ENCODE assay signal across 9 cellular contexts in genomic region chr5:39599721-39600431, GRCh38.
DNase-seq lines count a peak whose midpoint lies in the region; ATAC-seq and TF ChIP-seq lines count a peak whose summit lies in the region.
"Had no signal": no experiment of that assay in that cellular context is flagged by ENCODE, and none has a peak within 500 bp of the region (broad histone marks: within the 10 kb centered on the region; RNA-seq: fewer than 3 reads in every experiment).

No MANE protein-coding gene starts in this region.

- no peaks in the 10 kb centered on the region for H3K79me2 ChIP-seq in Loucy (ENCODE audit: insufficient read depth, low read length)
- H3K79me2 ChIP-seq in mammary epithelial cell (ENCODE audit: insufficient read depth, low read length): no peaks in the 10 kb centered on the region
- no peaks in the 10 kb centered on the region for H3K79me2 ChIP-seq in neural progenitor cell (ENCODE audit: low read depth)

- TF ChIP-seq CTCF in Loucy (conservative IDR thresholded peaks at IDR 0.05; ENCODE audit: low read length): peak; percentile 73
- peak; percentile 67 to 72 for TF ChIP-seq CTCF in mammary epithelial cell (conservative IDR thresholded peaks at IDR 0.05 in 1 of 2, IDR thresholded peaks at IDR 0.05 in 1 of 2; ENCODE audit: extremely low read depth in 1 of 2, insufficient read depth in 1 of 2, low read depth in 1 of 2, low read length in 2 of 2)
- peak; percentile 60 for TF ChIP-seq CTCF in neural progenitor cell (IDR thresholded peaks at IDR 0.05)
- no peak for TF ChIP-seq CTCF in coronary artery (IDR thresholded peaks at IDR 0.05)

- H3K9me3 ChIP-seq in Loucy (ENCODE audit: insufficient read depth, low read depth, low read length) (no peaks in the 10 kb centered on the region), mammary epithelial cell (replicated peaks; ENCODE audit: insufficient read depth, low read length) (no peaks in the 10 kb centered on the region), neural progenitor cell (ENCODE audit: low read depth) (no peaks in the 10 kb centered on the region)

- H3K36me3 Mint-ChIP-seq in neural progenitor cell: no peaks in the 10 kb centered on the region

- no peaks in the 10 kb centered on the region for H3K36me3 ChIP-seq in Loucy (ENCODE audit: insufficient read depth, low read length)
- no peaks in the 10 kb centered on the region for H3K36me3 ChIP-seq in mammary epithelial cell (ENCODE audit: insufficient read depth, low read length)
- no peaks in the 10 kb centered on the region for H3K36me3 ChIP-seq in neural progenitor cell

- H3K4me1 ChIP-seq in Loucy (ENCODE audit: insufficient read depth, low read length, poor library complexity, severe bottlenecking) (no peaks in the 10 kb centered on the region), mammary epithelial cell (ENCODE audit: insufficient read depth, low read length) (no peaks in the 10 kb centered on the region), neural progenitor cell (no peaks in the 10 kb centered on the region)

- H3K9ac ChIP-seq in Loucy (ENCODE audit: low read depth, low read length, poor library complexity, severe bottlenecking): no peak overlapping the region
- no peak overlapping the region for H3K9ac ChIP-seq in mammary epithelial cell (ENCODE audit: insufficient read depth, low read length)
- H3K9ac ChIP-seq in neural progenitor cell: no peak overlapping the region

- H3K9me2 ChIP-seq in Loucy (replicated peaks; ENCODE audit: low read depth, low read length): no peaks in the 10 kb centered on the region

- intact Hi-C loops in mammary epithelial cell (cut with micrococcal nuclease): loop anchor here (1.0 to 10.0 kb wide), 2 partner anchors 92 to 1135 kb away; no protein-coding TSS in a partner anchor

- no peak overlapping the region for H3K27ac Mint-ChIP-seq in neural progenitor cell
- H3K27ac Mint-ChIP-seq: dendritic cell treated with granulocyte-macrophage colony-stimulating factor and Interleukin-4, amounts not matched to agents 40 ng/mL and 50 ng/mL, for 4 days had no signal

- dilution Hi-C loops in mammary epithelial cell (cut with HindIII; ENCODE audit: low sequenced_read_pairs): no loop called here

- H3K4me3 Mint-ChIP-seq in neural progenitor cell: no peak overlapping the region
- H3K4me3 Mint-ChIP-seq: dendritic cell treated with granulocyte-macrophage colony-stimulating factor and Interleukin-4, amounts not matched to agents 40 ng/mL and 50 ng/mL, for 4 days had no signal

- no peak for ATAC-seq in stimulated activated naive CD8-positive, alpha-beta T cell treated with anti-CD3 and anti-CD28 coated beads, Interleukin-15, Interleukin-2, amounts not matched to agents 100 U/mL and 50 U/mL, for 24 hours

- H3K27me3 ChIP-seq in Loucy (ENCODE audit: insufficient read depth, low read length, poor library complexity, severe bottlenecking): no peaks in the 10 kb centered on the region
- H3K27me3 ChIP-seq in mammary epithelial cell (ENCODE audit: insufficient read depth, low read length): no peaks in the 10 kb centered on the region
- H3K27me3 ChIP-seq in neural progenitor cell: no peaks in the 10 kb centered on the region

- H3F3A ChIP-seq in Loucy (ENCODE audit: low read depth) (no peaks in the 10 kb centered on the region), neural progenitor cell (ENCODE audit: low read depth) (no peaks in the 10 kb centered on the region)

- H3K4me2 ChIP-seq in Loucy (ENCODE audit: low read depth, low read length, poor library complexity, severe bottlenecking): no peak overlapping the region
- H3K4me2 ChIP-seq in mammary epithelial cell (ENCODE audit: insufficient read depth, low read depth, low read length): no peak overlapping the region
- H3K4me2 ChIP-seq in neural progenitor cell: no peak overlapping the region

- CTCF ChIA-PET in mammary epithelial cell (lab: Charles Lee; ENCODE audit: low non-redundant PET): no interaction called here

- H2AFZ ChIP-seq in Loucy (ENCODE audit: low read length) (0 out of 2 replicates have a peak overlapping the region, but pooled peaks have one; percentile 37), mammary epithelial cell (ENCODE audit: low read depth, low read length) (no peak overlapping the region), neural progenitor cell (replicated peaks) (peak overlapping the region; percentile 20)

- no TSS peak for BruUV-seq in mammary epithelial cell (replicated peaks; lab: Mats Ljungman, UMichigan)

- DNase-seq in DMS53 treated with DMSO at 0.1 percent for 48 hours (lab: John Stamatoyannopoulos, UW; ENCODE audit: unreplicated experiment): peak; percentile 18
- peak; percentile 42 for DNase-seq in mammary epithelial cell
- DNase-seq in neural progenitor cell (ENCODE audit: low spot score): peak; percentile 15
- no peak for DNase-seq in stimulated activated CD4-positive, alpha-beta T cell treated with anti-CD3 and anti-CD28 coated beads, Interleukin-1b, Interleukin-23, amount 100 ng/mL, for 48 hours
- no peak for DNase-seq in stimulated activated naive CD8-positive, alpha-beta T cell treated with anti-CD3 and anti-CD28 coated beads, Interleukin-15, Interleukin-2, amounts not matched to agents 100 U/mL and 50 U/mL, for 24 hours
- no peak for DNase-seq in NCI-H774 (lab: John Stamatoyannopoulos, UW)
- no peak for DNase-seq in coronary artery (ENCODE audit: low spot score)

- no peaks in the 10 kb centered on the region for H3K9me3 Mint-ChIP-seq in neural progenitor cell
- H3K9me3 Mint-ChIP-seq: dendritic cell treated with granulocyte-macrophage colony-stimulating factor and Interleukin-4, amounts not matched to agents 40 ng/mL and 50 ng/mL, for 4 days had no signal

- no peaks in the 10 kb centered on the region for H3K4me1 Mint-ChIP-seq in neural progenitor cell

- no peaks in the 10 kb centered on the region for H4K20me1 ChIP-seq in Loucy (ENCODE audit: insufficient read depth, low read length, poor library complexity, severe bottlenecking)
- H4K20me1 ChIP-seq in mammary epithelial cell (ENCODE audit: insufficient read depth, low read length): no peaks in the 10 kb centered on the region
- H4K20me1 ChIP-seq in neural progenitor cell (ENCODE audit: low read depth): no peaks in the 10 kb centered on the region

- H3K27ac ChIP-seq in mammary epithelial cell (ENCODE audit: insufficient read depth, low read depth, low read length): no peak overlapping the region
- H3K27ac ChIP-seq in neural progenitor cell: no peak overlapping the region
- no peak overlapping the region for H3K27ac ChIP-seq in coronary artery

- H3K27me3 Mint-ChIP-seq in neural progenitor cell (ENCODE audit: insufficient read depth, low read depth): peaks cover 2% of the 10 kb centered on the region

- WGBS in mammary epithelial cell (ENCODE audit: low coverage, missing lambda C conversion rate): 19% methylated on average over 5 of the region's 5 CpGs

- no peak overlapping the region for H3K4me3 ChIP-seq in Loucy (ENCODE audit: low read length, poor library complexity, severe bottlenecking)
- no peak overlapping the region for H3K4me3 ChIP-seq in mammary epithelial cell (replicated peaks in 1 of 3; ENCODE audit: insufficient read depth in 1 of 3, low read depth in 2 of 3, low read length in 3 of 3)
- H3K4me3 ChIP-seq in neural progenitor cell: no peak overlapping the region
- no peak overlapping the region for H3K4me3 ChIP-seq in coronary artery

- in situ Hi-C loops in mammary epithelial cell (cut with MboI; ENCODE audit: low sequenced_read_pairs in 2 of 2): loop anchor here in 1 of 2 donors (25.0 kb wide), 1 partner anchor 1087 kb away; the partner anchor contains the start of gene PTGER4

Comparison
In these comparisons a context has a peak if more than half of its experiments do, and no peak if none do; other contexts are left out.
1. DNase-seq: peak in DMS53 treated with DMSO at 0.1 percent for 48 hours (single experiment), mammary epithelial cell (single experiment) and neural progenitor cell (single experiment); none in stimulated activated CD4-positive, alpha-beta T cell treated with anti-CD3 and anti-CD28 coated beads, Interleukin-1b, Interleukin-23, amount 100 ng/mL, for 48 hours (single experiment), stimulated activated naive CD8-positive, alpha-beta T cell treated with anti-CD3 and anti-CD28 coated beads, Interleukin-15, Interleukin-2, amounts not matched to agents 100 U/mL and 50 U/mL, for 24 hours (single experiment), NCI-H774 (single experiment) and coronary artery (single experiment).